ENCODE assay signal across 24 cellular contexts in genomic region chr16:28260193-28260592, GRCh38. TPM values are rescaled to one million over a fixed set of nuclear protein-coding genes. Genes with fewer than 3 reads are reported as not detected.
A peak's percentile ranks its signal among the peaks of the same experiment; 100 is the strongest.
DNase-seq lines count a peak whose midpoint lies in the region; ATAC-seq and TF ChIP-seq lines count a peak whose summit lies in the region.
"Had no signal": no experiment of that assay in that cellular context is flagged by ENCODE, and none has a peak within 500 bp of the region (broad histone marks: within the 10 kb centered on the region; RNA-seq: fewer than 3 reads in every experiment).

No MANE protein-coding gene starts in this region.

- H3K4me1 ChIP-seq in MM.1S (ENCODE audit: low read length) (peaks cover 38% of the 10 kb centered on the region), iPS-20b (ENCODE audit: insufficient read depth, low read length) (peaks cover 15% of the 10 kb centered on the region; the same call in 1 of the 2 replicates)

- no peaks in the 10 kb centered on the region for H3K9me2 ChIP-seq in MM.1S (replicated peaks; ENCODE audit: insufficient read depth, low read length)

- H3K27me3 ChIP-seq in MM.1S (replicated peaks; ENCODE audit: insufficient read depth, low read length) (no peaks in the 10 kb centered on the region), iPS-20b (ENCODE audit: insufficient read depth, low read length) (no peaks in the 10 kb centered on the region)
- H3K27me3 ChIP-seq: uterus had no signal

- H3K36me3 ChIP-seq in MM.1S (replicated peaks; ENCODE audit: insufficient read depth, low read length), result no peaks in the 10 kb centered on the region
- no peaks in the 10 kb centered on the region for H3K36me3 ChIP-seq in iPS-20b (ENCODE audit: insufficient read depth, low read depth, low read length)
- H3K36me3 ChIP-seq: lower lobe of right lung, spleen, uterus had no signal

- H3K79me2 ChIP-seq in MM.1S (ENCODE audit: low read length), result no peaks in the 10 kb centered on the region

- H3K4me1 Mint-ChIP-seq in effector memory CD8-positive, alpha-beta T cell (ENCODE audit: low read depth in 2 of 2), result peaks cover 9% of the 10 kb centered on the region in 2 donors
- peaks cover 10% of the 10 kb centered on the region for H3K4me1 Mint-ChIP-seq in activated CD4-positive, alpha-beta T cell treated with anti-CD3 and anti-CD28 coated beads, Interleukin-2, amount 10 ng/mL, durations not matched to agents 24 days and 14 days

- H3K4me3 ChIP-seq in MM.1S (ENCODE audit: low read length) (no peak overlapping the region), iPS-20b (ENCODE audit: low read length) (peak overlapping the region; percentile 19; the same call in 1 of the 2 replicates)
- H3K4me3 ChIP-seq: GM23248, lower lobe of right lung, uterus had no signal

- no peak for ATAC-seq in effector memory CD8-positive, alpha-beta T cell (replicated peaks)
- ATAC-seq: lower lobe of right lung; SK-N-SH treated with all-trans-retinoic acid at 6 μM for 48 hours; stimulated activated naive B cell treated with anti-CD40 and anti-IgM and Interleukin-4, amounts not matched to agents 10 μg/mL and 1 μg/mL and 100 μg/mL, for 72 hours had no signal

- no peaks in the 10 kb centered on the region for H3F3A ChIP-seq in MM.1S (ENCODE audit: insufficient read depth, low read length)

- intact Hi-C loops in activated CD4-positive, alpha-beta T cell treated with anti-CD3 and anti-CD28 coated beads, Interleukin-2, amount 10 ng/mL, durations not matched to agents 24 days and 14 days (cut with micrococcal nuclease), result no loop called here

- H3K27me3 Mint-ChIP-seq in effector memory CD8-positive, alpha-beta T cell, result peaks cover 29 to 70% of the 10 kb centered on the region in 2 donors
- peaks cover 16% of the 10 kb centered on the region for H3K27me3 Mint-ChIP-seq in activated CD4-positive, alpha-beta T cell treated with anti-CD3 and anti-CD28 coated beads, Interleukin-2, amount 10 ng/mL, durations not matched to agents 24 days and 14 days

- H3K4me3 Mint-ChIP-seq in effector memory CD8-positive, alpha-beta T cell, result no peak overlapping the region
- H3K4me3 Mint-ChIP-seq in activated CD4-positive, alpha-beta T cell treated with anti-CD3 and anti-CD28 coated beads, Interleukin-2, amount 10 ng/mL, durations not matched to agents 24 days and 14 days, result no peak overlapping the region
- H3K4me3 Mint-ChIP-seq: activated CD4-positive, alpha-beta T cell treated with anti-CD3 and anti-CD28 coated beads, Interleukin-2, amount 10 ng/mL, durations not matched to agents 7 days and 5 days; activated naive CD4-positive, alpha-beta T cell treated with anti-CD3 and anti-CD28 coated beads for 36 hours; stimulated activated naive B cell treated with anti-CD40 and anti-IgM and Interleukin-4, amounts not matched to agents 10 μg/mL and 1 μg/mL and 100 μg/mL, for 72 hours had no signal

- no peaks in the 10 kb centered on the region for H4K20me1 ChIP-seq in MM.1S (ENCODE audit: insufficient read depth, low read length)

- DNase-seq in A172 (ENCODE audit: low spot score) (peak; percentile 13), MM.1S (no peak), germinal center (ENCODE audit: low spot score) (no peak), GM19240 (ENCODE audit: insufficient read length, low spot score) (no peak), amniotic stem cell (lab: John Stamatoyannopoulos, UW) (no peak)
- no peak for DNase-seq in effector memory CD8-positive, alpha-beta T cell
- no peak for DNase-seq in activated CD4-positive, alpha-beta T cell treated with anti-CD3 and anti-CD28 coated beads, Interleukin-2, amount 10 ng/mL, durations not matched to agents 24 days and 14 days
- DNase-seq: activated CD4-positive, alpha-beta T cell treated with anti-CD3 and anti-CD28 coated beads, Interleukin-2, amount 10 ng/mL, durations not matched to agents 7 days and 5 days; activated naive CD4-positive, alpha-beta T cell treated with anti-CD3 and anti-CD28 coated beads for 36 hours; GF-D8; GM23248; hypothalamus; lower lobe of right lung; NCI-H187; nucleus accumbens; spleen; stimulated activated CD4-positive, alpha-beta T cell treated with anti-CD3 and anti-CD28 coated beads, Interleukin-4, amount 100 ng/mL, for 1 hour; stimulated activated naive B cell treated with anti-CD40 and anti-IgM and Interleukin-4, amounts not matched to agents 10 μg/mL and 1 μg/mL and 100 μg/mL, for 72 hours; uterus had no signal

- no peak overlapping the region for H3K4me2 ChIP-seq in MM.1S (ENCODE audit: low read depth, low read length)

- no peaks in the 10 kb centered on the region for H3K9me3 Mint-ChIP-seq in effector memory CD8-positive, alpha-beta T cell
- H3K9me3 Mint-ChIP-seq in activated CD4-positive, alpha-beta T cell treated with anti-CD3 and anti-CD28 coated beads, Interleukin-2, amount 10 ng/mL, durations not matched to agents 24 days and 14 days, result no peaks in the 10 kb centered on the region
- H3K9me3 Mint-ChIP-seq: activated CD4-positive, alpha-beta T cell treated with anti-CD3 and anti-CD28 coated beads, Interleukin-2, amount 10 ng/mL, durations not matched to agents 7 days and 5 days; activated naive CD4-positive, alpha-beta T cell treated with anti-CD3 and anti-CD28 coated beads for 36 hours; stimulated activated naive B cell treated with anti-CD40 and anti-IgM and Interleukin-4, amounts not matched to agents 10 μg/mL and 1 μg/mL and 100 μg/mL, for 72 hours had no signal

- 0 out of 2 replicates have a peak overlapping the region, but pooled peaks have one; percentile 59 for H2AFZ ChIP-seq in MM.1S (ENCODE audit: low read length)
- H2AFZ ChIP-seq: GM23248 had no signal

- H3K27ac Mint-ChIP-seq in effector memory CD8-positive, alpha-beta T cell, result peak overlapping the region; percentile 6 to 10
- no peak overlapping the region for H3K27ac Mint-ChIP-seq in activated CD4-positive, alpha-beta T cell treated with anti-CD3 and anti-CD28 coated beads, Interleukin-2, amount 10 ng/mL, durations not matched to agents 24 days and 14 days
- H3K27ac Mint-ChIP-seq: activated naive CD4-positive, alpha-beta T cell treated with anti-CD3 and anti-CD28 coated beads for 36 hours; stimulated activated naive B cell treated with anti-CD40 and anti-IgM and Interleukin-4, amounts not matched to agents 10 μg/mL and 1 μg/mL and 100 μg/mL, for 72 hours had no signal

- no peaks in the 10 kb centered on the region for H3K36me3 Mint-ChIP-seq in effector memory CD8-positive, alpha-beta T cell (ENCODE audit: insufficient read depth)
- H3K36me3 Mint-ChIP-seq in activated CD4-positive, alpha-beta T cell treated with anti-CD3 and anti-CD28 coated beads, Interleukin-2, amount 10 ng/mL, durations not matched to agents 24 days and 14 days (ENCODE audit: low read depth), result no peaks in the 10 kb centered on the region
- H3K36me3 Mint-ChIP-seq: stimulated activated naive B cell treated with anti-CD40 and anti-IgM and Interleukin-4, amounts not matched to agents 10 μg/mL and 1 μg/mL and 100 μg/mL, for 72 hours had no signal

- TF ChIP-seq CTCF in MM.1S (IDR thresholded peaks at IDR 0.05; ENCODE audit: low read length), result no peak

- H3K9ac ChIP-seq in MM.1S (ENCODE audit: low read length) (no peak overlapping the region), iPS-20b (ENCODE audit: low read depth, low read length) (peak overlapping the region; percentile 0; the same call in 1 of the 2 replicates)
- H3K9ac ChIP-seq: GM23248 had no signal

- H3K27ac ChIP-seq in MM.1S (ENCODE audit: low read length), result no peak overlapping the region
- H3K27ac ChIP-seq in iPS-20b (ENCODE audit: low read length), result no peak overlapping the region
- H3K27ac ChIP-seq: epithelial cell of prostate, GM23248, lower lobe of right lung, RWPE1, spleen, uterus, VCaP had no signal

- H3K9me3 ChIP-seq in MM.1S (replicated peaks; ENCODE audit: insufficient read depth, low read length) (no peaks in the 10 kb centered on the region), iPS-20b (ENCODE audit: insufficient read depth, low read depth, low read length) (no peaks in the 10 kb centered on the region)
- H3K9me3 ChIP-seq: lower lobe of right lung, uterus had no signal

RNA-seq across cellular contexts. Expression of gene SBK1, which starts 32.1 kb away (rescaled TPM):
- 0.45 and 0.48 TPM in 2 replicates for total RNA-seq in A172 (2014; rRNA removed; shearing (Covaris generic))
- 0.85 and 1.5 TPM in 2 replicates for total RNA-seq in activated CD4-positive, alpha-beta T cell treated with anti-CD3 and anti-CD28 coated beads, Interleukin-2, amount 10 ng/mL, durations not matched to agents 24 days and 14 days
- total RNA-seq: GM23248 had no signal

RNA-seq across cellular contexts. Expression of gene XPO6, which starts 48.4 kb away (rescaled TPM):
- 127 and 151 TPM in 2 replicates for total RNA-seq in A172 (2014; rRNA removed; shearing (Covaris generic))
- total RNA-seq in activated CD4-positive, alpha-beta T cell treated with anti-CD3 and anti-CD28 coated beads, Interleukin-2, amount 10 ng/mL, durations not matched to agents 24 days and 14 days, result 230 and 245 TPM in 2 replicates
